In genomic region chr18:45606007-45606406, GRCh38 we compare ENCODE assay signal across 10 cellular contexts. TPM values are rescaled to one million over a fixed set of nuclear protein-coding genes. Genes with fewer than 3 reads are reported as not detected.
"Had no signal": no experiment of that assay in that cellular context is flagged by ENCODE, and none has a peak within 500 bp of the region (broad histone marks: within the 10 kb centered on the region; RNA-seq: fewer than 3 reads in every experiment).

No MANE protein-coding gene starts in this region.

- H3K4me3 Mint-ChIP-seq: HFFc6, IgD-negative memory B cell had no signal

- H3K36me3 ChIP-seq: HAP-1 had no signal

- H3K4me3 ChIP-seq: HAP-1 had no signal

- ATAC-seq: HCT116, HepG2 had no signal

- H3K27ac Mint-ChIP-seq: HFFc6, IgD-negative memory B cell had no signal

- H3K36me3 Mint-ChIP-seq: IgD-negative memory B cell had no signal

- H3K4me1 ChIP-seq: HAP-1 had no signal

- H3K9me3 Mint-ChIP-seq: HFFc6 had no signal

- DNase-seq: GOT3, H7, HFFc6, KBM-7 had no signal

- H3K27ac ChIP-seq: HL-60 had no signal

- H3K4me1 Mint-ChIP-seq: IgD-negative memory B cell had no signal

RNA-seq across cellular contexts. Expression of gene SLC14A2, which starts 9.3 kb away (rescaled TPM):
- total RNA-seq: H7, HepG2, HFFc6, HT1080 had no signal
- polyA plus RNA-seq: HepG2, IgD-negative memory B cell had no signal
